Comparison of ENCODE assay signal across 38 cellular contexts in genomic region chr12:106552228-106552627, GRCh38. TPM values are rescaled to one million over a fixed set of nuclear protein-coding genes. Genes with fewer than 3 reads are reported as not detected.
"Had no signal": no experiment of that assay in that cellular context is flagged by ENCODE, and none has a peak within 500 bp of the region (broad histone marks: within the 10 kb centered on the region; RNA-seq: fewer than 3 reads in every experiment).

No MANE protein-coding gene starts in this region.

- H3K4me1 Mint-ChIP-seq: activated B cell treated with CpG ODN at 0.5 μM for 24 hours; activated CD4-positive, alpha-beta T cell treated with anti-CD3 and anti-CD28 coated beads, Interleukin-2, amount 10 ng/mL, durations not matched to agents 24 days and 14 days; activated naive CD8-positive, alpha-beta T cell treated with anti-CD3 and anti-CD28 coated beads for 36 hours; activated T-helper 17 cell treated with anti-CD3 and anti-CD28 coated beads, Interleukin-2, amount 50 U/mL, for 72 hours had no signal

- FAIRE-seq: astrocyte, TTC549 had no signal

- H3K27ac ChIP-seq: adrenal gland, body of pancreas, brain microvascular endothelial cell, breast epithelium, VCaP had no signal

- H3K4me3 ChIP-seq: adrenal gland, body of pancreas, breast epithelium had no signal

- ATAC-seq: activated CD8-positive, alpha-beta T cell treated with anti-CD3 and anti-CD28 coated beads for 36 hours; activated naive CD4-positive, alpha-beta T cell treated with anti-CD3 and anti-CD28 coated beads, Interleukin-2, amount 50 U/mL, for 72 hours; activated T-cell treated with anti-CD3 and anti-CD28 coated beads, Interleukin-2, amount 50 U/mL, for 4 hours; activated T-cell treated with anti-CD3 and anti-CD28 coated beads, Interleukin-2, amount 50 U/mL, for 72 hours; activated T-helper 17 cell treated with anti-CD3 and anti-CD28 coated beads, Interleukin-2, amount 50 U/mL, for 72 hours; body of pancreas had no signal

- H3K4me1 ChIP-seq: adrenal gland, body of pancreas, breast epithelium had no signal

- H3K9me3 ChIP-seq: adrenal gland, body of pancreas had no signal

- H3K4me3 Mint-ChIP-seq: activated B cell treated with CpG ODN at 0.5 μM for 24 hours; activated CD4-positive, alpha-beta memory T cell treated with anti-CD3 and anti-CD28 coated beads for 36 hours; activated CD4-positive, alpha-beta T cell treated with anti-CD3 and anti-CD28 coated beads, Interleukin-2, amount 10 ng/mL, durations not matched to agents 24 days and 14 days; activated CD8-positive, alpha-beta T cell treated with anti-CD3 and anti-CD28 coated beads for 36 hours; activated naive CD4-positive, alpha-beta T cell treated with anti-CD3 and anti-CD28 coated beads for 36 hours; activated naive CD8-positive, alpha-beta T cell treated with anti-CD3 and anti-CD28 coated beads for 36 hours; activated T-cell treated with anti-CD3 and anti-CD28 coated beads, Interleukin-2, amount 50 U/mL, for 4 hours; activated T-cell treated with anti-CD3 and anti-CD28 coated beads, Interleukin-2, amount 50 U/mL, for 72 hours; activated T-helper 1 cell treated with anti-CD3 and anti-CD28 coated beads, Interleukin-12 subunit alpha, Interleukin-12 subunit beta, Interleukin-2, Interleukin-4 antibody, amounts not matched to agents 30 ng/mL and 10 ng/mL and 1 ng/mL, durations not matched to agents 14 hours and 24 hours and 36 hours; activated T-helper 17 cell treated with anti-CD3 and anti-CD28 coated beads, Interleukin-2, amount 50 U/mL, for 72 hours; T-helper 1 cell treated with Interleukin-12 subunit alpha and Interleukin-12 subunit beta and Interleukin-4 antibody, amounts not matched to agents 30 μg/mL and 1 μg/mL, for 36 hours; T-helper 2 cell treated with Interferon-gamma antibody and Interleukin-4, amounts not matched to agents 5 μg/mL and 100 μg/mL, for 36 hours had no signal

- DNase-seq: activated B cell treated with CpG ODN at 0.5 μM for 24 hours; activated CD4-positive, alpha-beta memory T cell treated with anti-CD3 and anti-CD28 coated beads for 36 hours; activated CD4-positive, alpha-beta T cell treated with anti-CD3 and anti-CD28 coated beads for 4 hours; activated CD4-positive, alpha-beta T cell treated with anti-CD3 and anti-CD28 coated beads, Interleukin-2, amount 10 ng/mL, durations not matched to agents 24 days and 14 days; activated CD4-positive, alpha-beta T cell treated with anti-CD3 and anti-CD28 coated beads, Interleukin-2, amount 50 U/mL, for 1 hour; activated CD4-positive, alpha-beta T cell treated with anti-CD3 and anti-CD28 coated beads, Interleukin-2, amount 50 U/mL, for 4 hours; activated CD4-positive, CD25-positive, alpha-beta regulatory T cell treated with anti-CD3 and anti-CD28 coated beads, Interleukin-2, amount 50 U/mL, for 72 hours; activated CD8-positive, alpha-beta memory T cell treated with anti-CD3 and anti-CD28 coated beads, Interleukin-2, amount 50 U/mL, for 4 hours; activated CD8-positive, alpha-beta T cell treated with anti-CD3 and anti-CD28 coated beads for 36 hours; activated effector memory CD4-positive, alpha-beta T cell treated with anti-CD3 and anti-CD28 coated beads, Interleukin-2, amount 50 U/mL, for 16 hours; activated gamma-delta T cell treated with Interleukin-2 at 50 U/mL for 16 hours; activated naive CD4-positive, alpha-beta T cell; activated naive CD4-positive, alpha-beta T cell treated with anti-CD3 and anti-CD28 coated beads for 36 hours; activated naive CD4-positive, alpha-beta T cell treated with anti-CD3 and anti-CD28 coated beads, Interleukin-2, amount 50 U/mL, for 16 hours; activated naive CD8-positive, alpha-beta T cell treated with anti-CD3 and anti-CD28 coated beads for 36 hours; activated T-cell treated with anti-CD3 and anti-CD28 coated beads for 4 hours; activated T-cell treated with anti-CD3 and anti-CD28 coated beads, Interleukin-2, amount 50 U/mL, for 1 hour; activated T-cell treated with anti-CD3 and anti-CD28 coated beads, Interleukin-2, amount 50 U/mL, for 4 hours; activated T-cell treated with anti-CD3 and anti-CD28 coated beads, Interleukin-2, amount 50 U/mL, for 72 hours; adrenal gland; amniotic stem cell; aorta; body of pancreas; brain microvascular endothelial cell; central memory CD4-positive, alpha-beta T cell; T-helper 2 cell; T-helper 9 cell had no signal

- H3K27ac Mint-ChIP-seq: activated B cell treated with CpG ODN at 0.5 μM for 24 hours; activated CD4-positive, alpha-beta memory T cell treated with anti-CD3 and anti-CD28 coated beads for 36 hours; activated CD4-positive, alpha-beta T cell treated with anti-CD3 and anti-CD28 coated beads, Interleukin-2, amount 10 ng/mL, durations not matched to agents 24 days and 14 days; activated CD8-positive, alpha-beta T cell treated with anti-CD3 and anti-CD28 coated beads for 36 hours; activated naive CD4-positive, alpha-beta T cell treated with anti-CD3 and anti-CD28 coated beads for 36 hours; activated naive CD4-positive, alpha-beta T cell treated with anti-CD3 and anti-CD28 coated beads, Interleukin-2, amount 50 U/mL, for 72 hours; activated naive CD8-positive, alpha-beta T cell treated with anti-CD3 and anti-CD28 coated beads for 36 hours; activated T-cell treated with anti-CD3 and anti-CD28 coated beads, Interleukin-2, amount 50 U/mL, for 72 hours; activated T-helper 1 cell treated with anti-CD3 and anti-CD28 coated beads, Interleukin-12 subunit alpha, Interleukin-12 subunit beta, Interleukin-2, Interleukin-4 antibody, amounts not matched to agents 30 ng/mL and 10 ng/mL and 1 ng/mL, durations not matched to agents 14 hours and 24 hours and 36 hours; activated T-helper 17 cell treated with anti-CD3 and anti-CD28 coated beads, Interleukin-2, amount 50 U/mL, for 72 hours; T-helper 1 cell treated with Interleukin-12 subunit alpha and Interleukin-12 subunit beta and Interleukin-4 antibody, amounts not matched to agents 30 μg/mL and 1 μg/mL, for 36 hours; T-helper 2 cell treated with Interferon-gamma antibody and Interleukin-4, amounts not matched to agents 5 μg/mL and 100 μg/mL, for 36 hours had no signal

- H3K36me3 ChIP-seq: adrenal gland, brain microvascular endothelial cell, breast epithelium had no signal

- H3K27me3 ChIP-seq: adrenal gland, body of pancreas, brain microvascular endothelial cell, breast epithelium had no signal

RNA-seq across cellular contexts. Expression of gene RFX4, which starts 30.6 kb away (rescaled TPM):
- total RNA-seq: activated B cell treated with CpG ODN at 0.5 μM for 24 hours; activated CD4-positive, alpha-beta memory T cell treated with anti-CD3 and anti-CD28 coated beads for 36 hours; activated CD4-positive, alpha-beta T cell treated with anti-CD3 and anti-CD28 coated beads, Interleukin-2, amount 10 ng/mL, durations not matched to agents 24 days and 14 days; activated CD8-positive, alpha-beta memory T cell treated with anti-CD3 and anti-CD28 coated beads for 36 hours; activated CD8-positive, alpha-beta T cell treated with anti-CD3 and anti-CD28 coated beads for 36 hours; activated naive CD4-positive, alpha-beta T cell treated with anti-CD3 and anti-CD28 coated beads for 36 hours; activated naive CD4-positive, alpha-beta T cell treated with anti-CD3 and anti-CD28 coated beads, Interleukin-2, amount 50 U/mL, for 72 hours; activated naive CD8-positive, alpha-beta T cell treated with anti-CD3 and anti-CD28 coated beads for 36 hours; activated T-cell treated with anti-CD3 and anti-CD28 coated beads, Interleukin-2, amount 50 U/mL, for 4 hours; activated T-cell treated with anti-CD3 and anti-CD28 coated beads, Interleukin-2, amount 50 U/mL, for 72 hours; activated T-helper 1 cell treated with anti-CD3 and anti-CD28 coated beads, Interleukin-12 subunit alpha, Interleukin-12 subunit beta, Interleukin-2, Interleukin-4 antibody, amounts not matched to agents 30 ng/mL and 10 ng/mL and 1 ng/mL, durations not matched to agents 14 hours and 24 hours and 36 hours; activated T-helper 17 cell treated with anti-CD3 and anti-CD28 coated beads, Interleukin-2, amount 50 U/mL, for 72 hours; adrenal gland; aorta; body of pancreas; cardiac septum had no signal
- polyA plus RNA-seq: aorta had no signal
